In the genomic region with DNA sequence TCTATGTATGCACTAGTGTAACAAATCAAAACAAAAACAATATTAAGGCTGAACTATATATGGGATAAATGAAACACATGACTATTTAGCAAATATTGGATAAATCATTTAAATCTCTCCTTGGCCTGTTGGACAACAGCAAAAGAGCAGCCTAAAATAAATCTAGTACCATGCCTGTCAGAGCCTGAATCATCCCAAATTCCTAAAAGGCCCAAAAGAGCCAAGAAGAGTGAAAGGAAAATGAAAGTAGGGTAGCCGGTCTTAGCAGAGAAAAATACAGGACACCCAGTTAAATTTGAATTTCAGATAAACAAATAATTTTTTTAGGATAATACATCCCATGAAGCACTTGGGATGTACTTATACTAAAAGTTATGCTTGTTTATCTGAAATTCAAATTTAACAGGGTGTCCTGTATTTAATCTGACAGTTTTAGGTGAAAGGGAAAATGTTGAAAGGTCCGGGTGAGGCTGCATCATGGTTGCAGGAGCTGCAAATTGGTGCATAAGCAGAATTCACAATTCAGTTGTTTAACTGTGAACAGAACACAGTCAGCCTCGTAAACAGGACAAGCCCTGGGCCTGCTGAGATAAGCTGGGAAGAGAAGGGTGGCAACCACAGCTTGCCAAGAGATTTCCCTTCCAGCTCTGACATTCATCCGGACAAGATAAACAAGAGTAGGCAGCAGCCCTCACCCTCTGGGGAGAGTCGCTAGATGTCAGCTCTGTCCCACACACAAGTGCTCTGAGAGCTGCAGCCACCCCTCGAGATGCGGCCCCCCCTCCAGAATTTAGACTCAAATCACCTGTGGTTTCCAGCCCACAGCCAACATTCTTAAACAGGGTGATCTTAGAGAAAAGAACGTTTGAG, we compare ENCODE assay signal across 8 cellular contexts. TPM values are rescaled to one million over a fixed set of nuclear protein-coding genes. Genes with fewer than 3 reads are reported as not detected.
DNase-seq lines count a peak whose midpoint lies in the region; ATAC-seq and TF ChIP-seq lines count a peak whose summit lies in the region.

No MANE protein-coding gene starts in this region.

- peaks cover 0 to 48% (median 18%) of the 10 kb centered on the region in 4 donors for H3K4me1 ChIP-seq in tibial nerve

- peak; percentile 65 for TF ChIP-seq CTCF in epithelial cell of proximal tubule (conservative IDR thresholded peaks at IDR 0.05; ENCODE audit: low read depth, low read length)
- peak in 4 of 5 experiments; percentile 13 to 29 (median 19) for TF ChIP-seq CTCF in tibial nerve (IDR thresholded peaks at IDR 0.05)

- H3K27ac ChIP-seq in tibial nerve: peak overlapping the region; percentile 45 to 71 (median 62)

- TF ChIP-seq EP300 in tibial nerve (IDR thresholded peaks at IDR 0.05): peak in 1 of 2 donors; percentile 36

- DNase-seq in AG08396 (ENCODE audit: low spot score) (peak; percentile 72), NCI-H1105 (lab: John Stamatoyannopoulos, UW) (peak; percentile 10), epithelial cell of proximal tubule (ENCODE audit: low read depth) (no peak), middle frontal gyrus (ENCODE audit: extremely low spot score, low spot score) (peak; percentile 48), tibial nerve (ENCODE audit: low spot score in 2 of 2) (peak; percentile 59 to 61), GM19240 (ENCODE audit: insufficient read length, low spot score) (no peak)
- peak; percentile 13 to 30 for DNase-seq in activated CD4-positive, alpha-beta T cell treated with anti-CD3 and anti-CD28 coated beads for 4 hours

- H3K36me3 ChIP-seq in tibial nerve: peaks cover 0 to 7% (median 0%) of the 10 kb centered on the region in 3 donors

- H3K27me3 ChIP-seq in tibial nerve: no peaks in the 10 kb centered on the region

- 6% methylated on average over 8 of the region's 8 CpGs for WGBS in tibial nerve, 2 donors

- ATAC-seq in GM18907 (IDR thresholded peaks at IDR 0.05; ENCODE audit: unreplicated experiment): peak; percentile 59

- no peaks in the 10 kb centered on the region for H3K9me3 ChIP-seq in tibial nerve

- TF ChIP-seq POLR2A in tibial nerve (IDR thresholded peaks at IDR 0.05): no peak

- H3K4me3 ChIP-seq in epithelial cell of proximal tubule (ENCODE audit: low read depth, low read length) (no peak overlapping the region), tibial nerve (peak overlapping the region; percentile 5 to 36 (median 20))

RNA-seq across cellular contexts. Expression of a gene that starts 30.3 kb away (rescaled TPM):
- total RNA-seq in epithelial cell of proximal tubule (5.4 and 9.5 TPM in 2 replicates), tibial nerve (10 to 100 TPM in 3 of 4 donors, 1 to 10 TPM in 1; 7.5 to 23.1 (median 20.4) TPM)

RNA-seq across cellular contexts. Expression of a gene that starts 30.4 kb away (rescaled TPM):
- total RNA-seq in epithelial cell of proximal tubule (4.0 and 6.1 TPM in 2 replicates), tibial nerve (10 to 100 TPM in 1 of 4 donors, 1 to 10 TPM in 3; 2.0 to 16.2 (median 3.9) TPM)

RNA-seq across cellular contexts. Expression of a gene that starts 54.2 kb away (rescaled TPM):
- 23.0 and 47.4 TPM in 2 replicates for total RNA-seq in epithelial cell of proximal tubule
- total RNA-seq in tibial nerve: 10 to 100 TPM in 1 of 4 donors, 1 to 10 TPM in 3; 8.2 to 22.5 (median 9.5) TPM

Comparison
In these comparisons a context has a peak if more than half of its experiments do, and no peak if none do; other contexts are left out.
1. DNase-seq: peak in AG08396 (single experiment), NCI-H1105 (single experiment), activated CD4-positive, alpha-beta T cell treated with anti-CD3 and anti-CD28 coated beads for 4 hours (2 of 2), middle frontal gyrus (single experiment) and tibial nerve (2 of 2); none in epithelial cell of proximal tubule (single experiment) and GM19240 (single experiment).